1 cellular context compared by ENCODE assay signal in the genomic region with DNA sequence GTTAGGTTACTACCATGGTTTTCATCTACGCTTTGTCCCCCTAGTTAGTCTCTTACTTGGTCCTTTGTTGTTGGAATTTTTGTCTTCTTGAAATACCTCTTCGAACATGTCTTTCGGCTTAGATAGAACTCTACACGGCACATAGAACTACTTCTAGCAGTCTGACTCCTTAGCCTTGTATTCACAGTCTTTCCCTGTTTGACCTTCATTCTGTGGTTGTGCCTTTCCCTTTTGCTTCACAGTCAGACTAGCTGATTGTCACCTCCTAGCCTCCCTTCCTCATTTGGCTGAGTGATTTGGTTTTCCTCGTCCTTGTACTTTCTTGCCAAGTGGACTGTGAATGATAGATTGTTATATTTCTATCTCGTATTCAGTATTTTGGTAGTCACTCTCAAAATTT.
TF ChIP-seq lines count a peak whose summit lies in the region.

No MANE protein-coding gene starts in this region.

TF ChIP-seq in IMR-90, 13 proteins besides CTCF, POLR2A, EP300 and RAD21 (continued from another document):
- TF ChIP-seq, protein P1, sequence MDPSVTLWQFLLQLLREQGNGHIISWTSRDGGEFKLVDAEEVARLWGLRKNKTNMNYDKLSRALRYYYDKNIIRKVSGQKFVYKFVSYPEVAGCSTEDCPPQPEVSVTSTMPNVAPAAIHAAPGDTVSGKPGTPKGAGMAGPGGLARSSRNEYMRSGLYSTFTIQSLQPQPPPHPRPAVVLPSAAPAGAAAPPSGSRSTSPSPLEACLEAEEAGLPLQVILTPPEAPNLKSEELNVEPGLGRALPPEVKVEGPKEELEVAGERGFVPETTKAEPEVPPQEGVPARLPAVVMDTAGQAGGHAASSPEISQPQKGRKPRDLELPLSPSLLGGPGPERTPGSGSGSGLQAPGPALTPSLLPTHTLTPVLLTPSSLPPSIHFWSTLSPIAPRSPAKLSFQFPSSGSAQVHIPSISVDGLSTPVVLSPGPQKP (IDR thresholded peaks at IDR 0.05; ENCODE audit: borderline replicate concordance, low read depth, low read length): no peak
- TF ChIP-seq BHLHE40 (IDR thresholded peaks at IDR 0.05; ENCODE audit: low read depth, low read length) (no peak), CEBPB (IDR thresholded peaks at IDR 0.05; ENCODE audit: low read depth, low read length) (no peak)
